Comparison of ENCODE assay signal across 34 cellular contexts in the genomic region with DNA sequence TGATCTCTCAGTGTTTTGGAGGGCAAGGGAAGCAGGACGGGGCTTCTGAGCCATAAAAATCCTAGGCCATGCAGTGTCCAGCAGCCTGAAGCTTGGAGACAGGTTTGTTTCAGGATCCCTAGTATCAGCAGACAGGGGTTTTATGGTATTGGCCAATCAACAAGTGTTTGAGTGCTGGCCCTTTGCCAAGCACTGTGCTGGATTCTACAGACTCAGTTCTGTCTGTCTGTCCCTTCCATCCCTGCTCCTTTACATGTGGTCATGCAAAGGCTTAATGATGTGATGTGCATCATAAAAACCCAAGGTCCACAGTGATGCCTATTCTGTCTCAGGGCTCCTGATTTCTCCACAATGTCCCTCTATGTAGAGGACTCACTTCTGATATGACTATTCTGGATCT.
"Had no signal": no experiment of that assay in that cellular context is flagged by ENCODE, and none has a peak within 500 bp of the region (broad histone marks: within the 10 kb centered on the region; RNA-seq: fewer than 3 reads in every experiment).

No MANE protein-coding gene starts in this region.

- H3K27me3 ChIP-seq: MG63 had no signal

- H3K9me3 ChIP-seq: MG63 had no signal

- DNase-seq: Karpas-422, Kasumi-1, MG63, MM.1S, MV-4-11, NCI-H1048, NCI-H1092, NCI-H1092 treated with DMSO at 0.1 percent for 48 hours, NCI-H1105, NCI-H1105 treated with DMSO at 0.1 percent for 48 hours, NCI-H1417, NCI-H1417 treated with DMSO at 0.1 percent for 48 hours, NCI-H1436, NCI-H1436 treated with DMSO at 0.1 percent for 48 hours, NCI-H146, NCI-H1694, NCI-H1694 treated with DMSO at 0.1 percent for 48 hours, NCI-H187, NCI-H1930, NCI-H2029, NCI-H2029 treated with DMSO at 0.1 percent for 48 hours, NCI-H2081, NCI-H2081 treated with DMSO at 0.1 percent for 48 hours, NCI-H2107, NCI-H2171, NCI-H2171 treated with DMSO at 0.1 percent for 48 hours, NCI-H2227 treated with DMSO at 0.1 percent for 48 hours, NCI-H226, NCI-H345, NCI-H446, NCI-H446 treated with DMSO at 0.1 percent for 48 hours, NCI-H510A, NCI-H510A treated with DMSO at 0.1 percent for 48 hours, NCI-H524 had no signal

- H3K4me3 ChIP-seq: MG63 had no signal

- H3K36me3 ChIP-seq: MG63 had no signal
